In the genomic region with DNA sequence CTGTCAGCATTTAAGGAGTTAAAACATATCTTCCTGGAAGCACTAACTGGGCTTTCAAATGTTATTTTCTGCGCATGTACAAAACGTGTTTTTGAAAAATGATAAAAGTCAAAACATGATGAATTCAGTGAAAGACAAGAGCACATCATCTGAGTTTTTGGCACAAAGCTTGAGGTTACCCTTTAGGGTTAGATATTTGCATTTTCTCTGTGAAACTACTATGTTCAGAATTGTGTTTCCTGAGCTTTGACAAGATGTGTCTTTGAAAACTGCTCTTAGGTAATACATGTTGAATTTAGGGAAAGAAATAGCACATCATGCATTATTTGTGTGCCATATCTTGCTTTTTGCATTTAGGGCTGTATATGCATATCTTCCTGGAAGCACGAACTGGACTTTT, we compare ENCODE assay signal across 1 cellular context.
TF ChIP-seq lines count a peak whose summit lies in the region.

No MANE protein-coding gene starts in this region.

TF ChIP-seq in A549, 52 proteins besides CTCF, POLR2A, EP300 and RAD21 (continued from another document):
- TF ChIP-seq MYC (IDR thresholded peaks at IDR 0.05; ENCODE audit: borderline replicate concordance, low read length), result no peak
- no peak for TF ChIP-seq HDAC2 (IDR thresholded peaks at IDR 0.05)
